11 cellular contexts compared by ENCODE assay signal in the genomic region with DNA sequence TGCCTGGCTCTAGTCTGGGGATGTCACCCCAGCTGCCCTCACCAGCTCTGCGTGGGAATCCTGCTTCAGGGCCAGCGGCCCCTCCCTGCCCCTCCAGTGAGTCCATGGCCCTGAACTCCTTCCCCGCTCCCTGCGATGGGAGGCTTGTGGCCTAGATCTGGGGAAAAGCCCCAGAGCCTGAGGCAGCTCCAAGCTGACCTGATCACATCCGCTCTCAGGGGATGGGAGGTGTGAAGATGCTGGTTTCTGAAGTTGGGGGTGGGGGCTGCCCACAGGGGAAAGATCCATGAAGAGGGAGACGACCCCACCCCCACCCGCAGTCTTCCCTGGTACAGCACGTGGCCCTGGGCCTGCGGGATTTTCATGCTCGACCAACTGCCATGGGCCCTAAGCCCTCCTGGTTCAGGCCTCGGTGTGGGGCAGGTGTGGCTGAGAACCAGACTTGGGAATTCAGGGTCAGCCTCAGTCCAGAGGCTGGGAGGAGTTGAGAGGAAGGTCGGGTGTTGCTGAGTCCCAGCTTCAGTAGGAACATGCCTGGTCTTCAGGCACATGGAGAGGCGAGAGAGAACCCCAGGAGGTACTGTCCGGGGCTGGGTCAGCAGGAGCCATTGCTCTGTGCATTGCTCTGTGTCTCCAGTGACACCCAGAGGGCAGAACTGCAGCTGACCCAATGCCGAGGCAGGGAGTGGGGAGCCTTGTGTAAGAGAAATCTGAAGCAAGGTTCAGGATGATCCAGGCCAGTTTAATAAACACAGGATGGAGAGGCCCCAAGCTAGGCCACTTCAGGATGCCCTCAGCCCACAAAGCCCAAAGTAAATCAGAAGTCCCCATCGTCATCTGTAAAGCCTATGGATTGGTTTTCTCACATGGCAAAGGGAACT.
A peak's percentile ranks its signal among the peaks of the same experiment; 100 is the strongest.
DNase-seq lines count a peak whose midpoint lies in the region; ATAC-seq, FAIRE-seq and TF ChIP-seq lines count a peak whose summit lies in the region.
"Had no signal": no experiment of that assay in that cellular context is flagged by ENCODE, and none has a peak within 500 bp of the region (broad histone marks: within the 10 kb centered on the region; RNA-seq: fewer than 3 reads in every experiment).

No MANE protein-coding gene starts in this region.

- TF ChIP-seq EP300 in GM12878 (IDR thresholded peaks at IDR 0.05; ENCODE audit: borderline replicate concordance in 1 of 2, control insufficient read depth in 1 of 2, low read depth in 2 of 2, low read length in 2 of 2) (no peak), HepG2 (IDR thresholded peaks at IDR 0.05; ENCODE audit: low read depth in 2 of 2, low read length in 2 of 2) (no peak), HepG2 (CRISPR knock-in tag; IDR thresholded peaks at IDR 0.05; ENCODE audit: borderline replicate concordance) (no peak)

- H3K27ac Mint-ChIP-seq in MCF 10A (ENCODE audit: low read depth, unreplicated experiment) (no peak overlapping the region), glutamatergic neuron (ENCODE audit: unreplicated experiment) (no peak overlapping the region)
- H3K27ac Mint-ChIP-seq: dendritic cell treated with granulocyte-macrophage colony-stimulating factor and Interleukin-4, amounts not matched to agents 40 ng/mL and 50 ng/mL, for 4 days had no signal

- H3K4me1 ChIP-seq in mammary epithelial cell (ENCODE audit: insufficient read depth, low read length) = no peaks in the 10 kb centered on the region
- H3K4me1 ChIP-seq in GM12878 (ENCODE audit: control insufficient read depth, insufficient read depth, low read length) = no peaks in the 10 kb centered on the region
- no peaks in the 10 kb centered on the region for H3K4me1 ChIP-seq in HepG2 (ENCODE audit: insufficient read depth, low read length)

- H4K20me1 ChIP-seq in mammary epithelial cell (ENCODE audit: insufficient read depth, low read length) (no peaks in the 10 kb centered on the region), GM12878 (ENCODE audit: control insufficient read depth, insufficient read depth) (no peaks in the 10 kb centered on the region), HepG2 (ENCODE audit: insufficient read depth, low read length) (no peaks in the 10 kb centered on the region)

- peak; percentile 29 for DNase-seq in MCF 10A (ENCODE audit: unreplicated experiment)
- DNase-seq in mammary epithelial cell = no peak
- no peak for DNase-seq in GM12878 (ENCODE audit: low read depth, low spot score)
- DNase-seq in HepG2 (ENCODE audit: low spot score) = no peak
- DNase-seq in NCI-H2107 treated with DMSO at 0.1 percent for 48 hours (lab: John Stamatoyannopoulos, UW; ENCODE audit: unreplicated experiment) = no peak
- no peak for DNase-seq in NOMO-1 treated with DMSO at 0.1 percent for 48 hours (lab: John Stamatoyannopoulos, UW; ENCODE audit: unreplicated experiment)
- no peak for DNase-seq in glutamatergic neuron
- DNase-seq: CD4-positive, CD25-positive, alpha-beta regulatory T cell had no signal

- H3K36me3 ChIP-seq in mammary epithelial cell (ENCODE audit: insufficient read depth, low read length) = no peaks in the 10 kb centered on the region
- no peaks in the 10 kb centered on the region for H3K36me3 ChIP-seq in GM12878 (ENCODE audit: control insufficient read depth in 2 of 2, insufficient read depth in 2 of 2, low read length in 1 of 2)
- no peaks in the 10 kb centered on the region for H3K36me3 ChIP-seq in HepG2 (replicated peaks in 1 of 2; ENCODE audit: control insufficient read depth in 1 of 2, insufficient read depth in 2 of 2, low read length in 2 of 2)

- dilution Hi-C loops in mammary epithelial cell (cut with HindIII; ENCODE audit: low sequenced_read_pairs) = no loop called here

- H3K4me2 ChIP-seq in mammary epithelial cell (ENCODE audit: insufficient read depth, low read depth, low read length) = no peak overlapping the region
- no peak overlapping the region for H3K4me2 ChIP-seq in GM12878 (ENCODE audit: control insufficient read depth, insufficient read depth)
- 0 out of 2 replicates have a peak overlapping the region, but pooled peaks have one; percentile 28 for H3K4me2 ChIP-seq in HepG2 (ENCODE audit: low read depth, low read length)
- H3K4me2 ChIP-seq: KMS-11 had no signal

- intact Hi-C loops in MCF 10A (cut with micrococcal nuclease) (no loop called here), mammary epithelial cell (cut with micrococcal nuclease) (loop anchor here (1.0 kb wide), 1 partner anchor 484 kb away; no protein-coding TSS in a partner anchor), GM12878 (cut with micrococcal nuclease; ENCODE audit: unreplicated experiment) (loop anchor here (5.0 kb wide), 1 partner anchor 485 kb away; no protein-coding TSS in a partner anchor), HepG2 (cut with micrococcal nuclease; ENCODE audit: unreplicated experiment) (no loop called here)

- no peaks in the 10 kb centered on the region for H3K9me3 ChIP-seq in mammary epithelial cell (replicated peaks; ENCODE audit: insufficient read depth, low read length)
- H3K9me3 ChIP-seq in GM12878 (replicated peaks; ENCODE audit: control insufficient read depth, insufficient read depth, low read length) = no peaks in the 10 kb centered on the region
- no peaks in the 10 kb centered on the region for H3K9me3 ChIP-seq in HepG2 (ENCODE audit: low read length)

- peaks cover 17% of the 10 kb centered on the region for H3K27me3 Mint-ChIP-seq in MCF 10A (ENCODE audit: insufficient read depth, unreplicated experiment)
- H3K27me3 Mint-ChIP-seq in glutamatergic neuron (ENCODE audit: unreplicated experiment) = peaks cover 3% of the 10 kb centered on the region

- no peaks in the 10 kb centered on the region for H3K4me1 Mint-ChIP-seq in MCF 10A (ENCODE audit: insufficient read depth, unreplicated experiment)
- peaks cover 12% of the 10 kb centered on the region for H3K4me1 Mint-ChIP-seq in glutamatergic neuron (ENCODE audit: low read depth, unreplicated experiment)
- H3K4me1 Mint-ChIP-seq: CD4-positive, CD25-positive, alpha-beta regulatory T cell had no signal

- no peaks in the 10 kb centered on the region for H3K79me2 ChIP-seq in mammary epithelial cell (ENCODE audit: insufficient read depth, low read length)
- H3K79me2 ChIP-seq in GM12878 (ENCODE audit: control insufficient read depth, insufficient read depth, low read length) = no peaks in the 10 kb centered on the region
- no peaks in the 10 kb centered on the region for H3K79me2 ChIP-seq in HepG2 (ENCODE audit: insufficient read depth, low read length)

- H3K4me3 Mint-ChIP-seq in MCF 10A (ENCODE audit: unreplicated experiment) = no peak overlapping the region
- no peak overlapping the region for H3K4me3 Mint-ChIP-seq in glutamatergic neuron (ENCODE audit: unreplicated experiment)
- H3K4me3 Mint-ChIP-seq: CD4-positive, CD25-positive, alpha-beta regulatory T cell; dendritic cell treated with granulocyte-macrophage colony-stimulating factor and Interleukin-4, amounts not matched to agents 40 ng/mL and 50 ng/mL, for 4 days had no signal

- H3K27me3 ChIP-seq in mammary epithelial cell (ENCODE audit: insufficient read depth, low read length) = peaks cover 9% of the 10 kb centered on the region
- no peaks in the 10 kb centered on the region; a peak in 1 of 4 replicates for H3K27me3 ChIP-seq in GM12878 (replicated peaks in 1 of 2; ENCODE audit: control insufficient read depth in 2 of 2, insufficient read depth in 2 of 2, low read length in 1 of 2)
- peaks cover 0 to 14% of the 10 kb centered on the region in 2 experiments; a peak in 1 of 5 replicates for H3K27me3 ChIP-seq in HepG2 (ENCODE audit: control insufficient read depth in 1 of 2, insufficient read depth in 2 of 2, low read length in 2 of 2)

- H3K36me3 Mint-ChIP-seq in MCF 10A (ENCODE audit: insufficient read depth, unreplicated experiment) (no peaks in the 10 kb centered on the region), glutamatergic neuron (ENCODE audit: unreplicated experiment) (no peaks in the 10 kb centered on the region)
- H3K36me3 Mint-ChIP-seq: CD4-positive, CD25-positive, alpha-beta regulatory T cell had no signal

- RAD21 ChIA-PET in GM12878 (lab: Charles Lee; ENCODE audit: unreplicated experiment) = interaction anchor here (0.8 to 5.7 kb wide), 10 partner anchors 15 to 527 kb away, joined by 3 to 31 read pairs (median 4); partner anchors contain the start of gene LBH

- CTCF ChIA-PET in MCF 10A (lab: Yijun Ruan, JAX) (interaction anchor here (0.6 to 5.1 kb wide), 8 partner anchors 14 to 527 kb away, joined by 3 to 37 read pairs (median 14); no protein-coding TSS in a partner anchor), mammary epithelial cell (lab: Charles Lee; ENCODE audit: low non-redundant PET) (no interaction called here), GM12878 (lab: Yijun Ruan, JAX) (interaction anchor here (0.7 to 6.9 kb wide), 15 partner anchors 10 to 577 kb away, joined by 3 to 53 read pairs (median 4); no protein-coding TSS in a partner anchor), HepG2 (lab: Yijun Ruan, JAX; ENCODE audit: low intra/inter-chr PET ratio, low total read pairs) (interaction anchor here (1.1 kb wide), 1 partner anchor 484 kb away, joined by 3 read pairs; no protein-coding TSS in a partner anchor)

- TF ChIP-seq CTCF in MCF 10A (IDR thresholded peaks at IDR 0.05; ENCODE audit: unreplicated experiment) (peak; percentile 36), mammary epithelial cell (conservative IDR thresholded peaks at IDR 0.05 in 1 of 2, IDR thresholded peaks at IDR 0.05 in 1 of 2; ENCODE audit: extremely low read depth in 1 of 2, insufficient read depth in 1 of 2, low read depth in 1 of 2, low read length in 2 of 2) (peak in 1 of 2 donors; percentile 36), GM12878 (IDR thresholded peaks at IDR 0.05 in 2 of 3, conservative IDR thresholded peaks at IDR 0.05 in 1 of 3; ENCODE audit: control insufficient read depth in 2 of 3, extremely low read depth in 1 of 3, insufficient read depth in 1 of 3, low read depth in 3 of 3, low read length in 3 of 3) (peak; percentile 13 to 36 (median 27); a peak in 4 of 6 replicates), HepG2 (CRISPR knock-in tag; IDR thresholded peaks at IDR 0.05) (peak; percentile 79), glutamatergic neuron (IDR thresholded peaks at IDR 0.05; ENCODE audit: partially characterized antibody, unreplicated experiment) (no peak)

- in situ Hi-C loops in mammary epithelial cell (cut with MboI; ENCODE audit: low sequenced_read_pairs in 2 of 2) = no loop called here
- in situ Hi-C loops in GM12878 (cut with MboI) = no loop called here
- in situ Hi-C loops in HepG2 (cut with HindIII; ENCODE audit: extremely low pct_ligation_motif_present, low pct_unique_long_range_greater_than_20kb) = no loop called here

- WGBS in mammary epithelial cell (ENCODE audit: low coverage, missing lambda C conversion rate) = 84% methylated on average over 11 of the region's 16 CpGs
- WGBS in GM12878 (ENCODE audit: insufficient coverage, insufficient replicate concordance, low lambda C conversion rate, missing lambda C conversion rate) = 28% methylated on average over 16 of the region's 16 CpGs
- 31% methylated on average over 16 of the region's 16 CpGs for WGBS in HepG2 (ENCODE audit: low lambda C conversion rate)

- TF ChIP-seq POLR2A in GM12878 (IDR thresholded peaks at IDR 0.05; ENCODE audit: low read depth, low read length) (no peak), HepG2 (IDR thresholded peaks at IDR 0.05; ENCODE audit: insufficient read depth in 1 of 2, low read depth in 2 of 2, low read length in 2 of 2) (no peak)

- H3K27ac ChIP-seq in mammary epithelial cell (ENCODE audit: insufficient read depth, low read depth, low read length) (no peak overlapping the region), GM12878 (ENCODE audit: control insufficient read depth, insufficient read depth) (no peak overlapping the region), HepG2 (ENCODE audit: extremely low read length, insufficient read depth, low read length) (no peak overlapping the region)
- H3K27ac ChIP-seq: KMS-11 had no signal

- H3K4me3 ChIP-seq in mammary epithelial cell (replicated peaks in 1 of 3; ENCODE audit: insufficient read depth in 1 of 3, low read depth in 2 of 3, low read length in 3 of 3) (no peak overlapping the region), GM12878 (no peak overlapping the region), HepG2 (replicated peaks in 1 of 3; ENCODE audit: insufficient read depth in 1 of 3, low read depth in 2 of 3, low read length in 3 of 3) (no peak overlapping the region; a peak in 1 of 6 replicates)

- BruUV-seq in MCF 10A (replicated peaks; lab: Mats Ljungman, UMichigan) = no TSS peak
- BruUV-seq in mammary epithelial cell (replicated peaks; lab: Mats Ljungman, UMichigan) = no TSS peak
- no TSS peak for BruUV-seq in GM12878 (replicated peaks; lab: Mats Ljungman, UMichigan)
- no TSS peak for BruUV-seq in HepG2 (replicated peaks; lab: Mats Ljungman, UMichigan)

- SMC1A ChIA-PET in GM12878 (lab: Charles Lee; ENCODE audit: uncharacterized antibody, unreplicated experiment) = interaction anchor here (0.6 to 4.5 kb wide), 11 partner anchors 11 to 544 kb away, joined by 3 to 23 read pairs (median 4); partner anchors contain the start of gene LCLAT1

- no peaks in the 10 kb centered on the region for H3K9me3 Mint-ChIP-seq in MCF 10A (ENCODE audit: unreplicated experiment)
- peaks cover 1% of the 10 kb centered on the region for H3K9me3 Mint-ChIP-seq in glutamatergic neuron (ENCODE audit: unreplicated experiment)
- H3K9me3 Mint-ChIP-seq: CD4-positive, CD25-positive, alpha-beta regulatory T cell; dendritic cell treated with granulocyte-macrophage colony-stimulating factor and Interleukin-4, amounts not matched to agents 40 ng/mL and 50 ng/mL, for 4 days had no signal

- POLR2A ChIA-PET in MCF 10A (lab: Yijun Ruan, JAX) = no interaction called here
- POLR2A ChIA-PET in GM12878 (lab: Charles Lee) = interaction anchor here (0.6 kb wide), 1 partner anchor 626 kb away, joined by 3 read pairs; no protein-coding TSS in a partner anchor
- POLR2A ChIA-PET in HepG2 (lab: Yijun Ruan, JAX) = no interaction called here

- peak; percentile 85 for ATAC-seq in GM12878
- peak; percentile 93 for ATAC-seq in HepG2
- ATAC-seq in GM21576 (IDR thresholded peaks at IDR 0.05; ENCODE audit: unreplicated experiment) = no peak

- TF ChIP-seq RAD21 in GM12878 (IDR thresholded peaks at IDR 0.05; ENCODE audit: insufficient read depth, low read depth, low read length) (peak; percentile 70), HepG2 (CRISPR knock-in tag; IDR thresholded peaks at IDR 0.05) (0 out of 2 replicates have a peak, but pooled peaks have one; percentile 37)

- FAIRE-seq in GM12878 (lab: Jason Lieb, UNC) (no peak), HepG2 (lab: Jason Lieb, UNC) (no peak)

- no peak overlapping the region for H2AFZ ChIP-seq in mammary epithelial cell (ENCODE audit: low read depth, low read length)
- H2AFZ ChIP-seq in GM12878 (ENCODE audit: control insufficient read depth, low read depth, low read length) = no peak overlapping the region
- H2AFZ ChIP-seq in HepG2 (ENCODE audit: low read length) = no peak overlapping the region

- H3K9ac ChIP-seq in mammary epithelial cell (ENCODE audit: insufficient read depth, low read length) (no peak overlapping the region), GM12878 (ENCODE audit: control insufficient read depth, insufficient read depth, low read length) (no peak overlapping the region), HepG2 (ENCODE audit: insufficient read depth, low read depth, low read length) (no peak overlapping the region)
- H3K9ac ChIP-seq: KMS-11 had no signal

Comparison
In these comparisons a context has a peak if more than half of its experiments do, and no peak if none do; other contexts are left out.
1. intact Hi-C loops: an anchor here in mammary epithelial cell (1.0 kb wide) and GM12878 (5.0 kb wide); none called in MCF 10A and HepG2.